Comparison of ENCODE assay signal across 9 cellular contexts in the genomic region with DNA sequence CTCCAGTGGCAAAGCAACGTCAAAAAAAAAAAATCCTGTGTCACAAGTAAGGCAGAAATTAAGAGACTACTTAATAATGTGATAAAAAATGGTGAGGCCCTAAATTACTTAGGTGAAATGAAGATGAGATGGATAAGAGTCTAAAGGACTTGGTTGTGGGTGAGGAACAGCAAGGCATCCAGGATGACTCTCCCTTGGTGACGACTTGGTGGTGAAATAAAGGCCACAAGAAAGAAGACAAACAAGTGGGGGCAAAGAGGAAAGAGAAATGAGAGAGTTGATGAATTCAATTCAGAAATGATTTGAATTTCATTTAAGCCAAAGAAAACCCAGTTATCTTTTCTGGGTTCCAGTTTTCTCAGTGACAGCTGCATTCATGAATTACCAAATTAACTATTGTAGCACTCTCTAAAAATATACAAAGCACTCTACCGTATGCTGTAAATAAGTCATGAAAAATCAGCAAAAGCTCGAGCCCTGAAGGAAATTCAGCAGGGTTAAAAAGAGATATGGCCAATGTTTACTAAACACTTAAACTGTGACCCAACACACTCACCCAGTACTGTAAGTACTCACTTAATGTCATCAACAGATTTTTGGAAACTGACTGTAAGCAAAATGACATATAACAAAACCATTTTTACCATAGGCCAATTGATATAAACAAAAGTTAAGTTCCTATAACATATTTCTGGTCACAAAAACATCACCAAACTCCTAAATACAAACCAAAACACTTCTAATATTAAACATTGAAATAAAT. TPM values are rescaled to one million over a fixed set of nuclear protein-coding genes. Genes with fewer than 3 reads are reported as not detected.
DNase-seq lines count a peak whose midpoint lies in the region; ATAC-seq, FAIRE-seq and TF ChIP-seq lines count a peak whose summit lies in the region.
"Had no signal": no experiment of that assay in that cellular context is flagged by ENCODE, and none has a peak within 500 bp of the region (broad histone marks: within the 10 kb centered on the region; RNA-seq: fewer than 3 reads in every experiment).

No MANE protein-coding gene starts in this region.

- no peak for TF ChIP-seq POLR2A in HepG2 (IDR thresholded peaks at IDR 0.05; ENCODE audit: insufficient read depth in 1 of 2, low read depth in 2 of 2, low read length in 2 of 2)
- TF ChIP-seq POLR2A in right lobe of liver (IDR thresholded peaks at IDR 0.05), result no peak

- peak overlapping the region; percentile 71 to 90 (median 76) for H3K4me3 ChIP-seq in HepG2 (replicated peaks in 1 of 3; ENCODE audit: insufficient read depth in 1 of 3, low read depth in 2 of 3, low read length in 3 of 3)
- no peak overlapping the region for H3K4me3 ChIP-seq in right lobe of liver
- no peak overlapping the region for H3K4me3 ChIP-seq in hepatocyte

- 41% methylated on average over 4 of the region's 4 CpGs for WGBS in HepG2 (ENCODE audit: low lambda C conversion rate)
- WGBS in right lobe of liver (ENCODE audit: insufficient coverage, low coverage, low lambda C conversion rate, missing lambda C conversion rate), result 57% methylated on average over 4 of the region's 4 CpGs
- 65% methylated on average over 4 of the region's 4 CpGs for WGBS in hepatocyte (ENCODE audit: low lambda C conversion rate, missing lambda C conversion rate)

- H3K36me3 ChIP-seq in HepG2 (replicated peaks in 1 of 2; ENCODE audit: control insufficient read depth in 1 of 2, insufficient read depth in 2 of 2, low read length in 2 of 2) (peaks cover 0 to 6% of the 10 kb centered on the region in 2 experiments; a peak in 3 of 5 replicates), right lobe of liver (no peaks in the 10 kb centered on the region), hepatocyte (replicated peaks; ENCODE audit: insufficient read depth, low read depth) (no peaks in the 10 kb centered on the region)

- intact Hi-C loops in HepG2 (cut with micrococcal nuclease; ENCODE audit: unreplicated experiment), result loop anchor here (5.0 kb wide), 1 partner anchor 270 kb away; a partner anchor contains a TSS
- intact Hi-C loops in right lobe of liver (cut with DNase I), result no loop called here

- no peaks in the 10 kb centered on the region; a peak in 1 of 5 replicates for H3K27me3 ChIP-seq in HepG2 (ENCODE audit: control insufficient read depth in 1 of 2, insufficient read depth in 2 of 2, low read length in 2 of 2)
- no peaks in the 10 kb centered on the region for H3K27me3 ChIP-seq in right lobe of liver
- H3K27me3 ChIP-seq in hepatocyte, result no peaks in the 10 kb centered on the region
- H3K27me3 ChIP-seq: upper lobe of right lung had no signal

- H3K27ac ChIP-seq in HepG2 (ENCODE audit: extremely low read length, insufficient read depth, low read length) (peak overlapping the region; percentile 87), right lobe of liver (no peak overlapping the region), VCaP (peak overlapping the region; percentile 92), hepatocyte (peak overlapping the region; percentile 69)
- H3K27ac ChIP-seq: upper lobe of right lung had no signal

- H3K79me2 ChIP-seq in HepG2 (ENCODE audit: insufficient read depth, low read length), result peaks cover 75% of the 10 kb centered on the region
- H3K79me2 ChIP-seq in hepatocyte, result peaks cover 74% of the 10 kb centered on the region

- peak overlapping the region; percentile 50 for H2AFZ ChIP-seq in HepG2 (ENCODE audit: low read length)
- peak overlapping the region; percentile 37 for H2AFZ ChIP-seq in hepatocyte

- TF ChIP-seq EP300 in HepG2 (IDR thresholded peaks at IDR 0.05; ENCODE audit: low read depth in 2 of 2, low read length in 2 of 2), result no peak
- no peak for TF ChIP-seq EP300 in HepG2 (CRISPR knock-in tag; IDR thresholded peaks at IDR 0.05; ENCODE audit: borderline replicate concordance)

- BruUV-seq in HepG2 (replicated peaks; lab: Mats Ljungman, UMichigan), result no TSS peak

- TF ChIP-seq CTCF in HepG2 (CRISPR knock-in tag; IDR thresholded peaks at IDR 0.05), result no peak
- TF ChIP-seq CTCF in right lobe of liver (IDR thresholded peaks at IDR 0.05), result no peak
- TF ChIP-seq CTCF in VCaP (conservative IDR thresholded peaks at IDR 0.05), result no peak
- TF ChIP-seq CTCF in hepatocyte (IDR thresholded peaks at IDR 0.05; ENCODE audit: poor library complexity), result no peak

- in situ Hi-C loops in HepG2 (cut with HindIII; ENCODE audit: extremely low pct_ligation_motif_present, low pct_unique_long_range_greater_than_20kb), result no loop called here

- no peaks in the 10 kb centered on the region for H3K9me2 ChIP-seq in hepatocyte (replicated peaks; ENCODE audit: insufficient read depth)

- H3K4me2 ChIP-seq in HepG2 (ENCODE audit: low read depth, low read length) (peak overlapping the region; percentile 99), hepatocyte (peak overlapping the region; percentile 75)

- DNase-seq in HepG2 (ENCODE audit: low spot score) (no peak), right lobe of liver (no peak), hepatocyte (ENCODE audit: low spot score) (no peak), NOMO-1 treated with DMSO at 0.1 percent for 48 hours (lab: John Stamatoyannopoulos, UW; ENCODE audit: unreplicated experiment) (no peak), SKM-1 (lab: John Stamatoyannopoulos, UW; ENCODE audit: unreplicated experiment) (no peak), AG20443 (ENCODE audit: low spot score) (no peak)
- DNase-seq: upper lobe of right lung had no signal

- TF ChIP-seq RAD21 in HepG2 (CRISPR knock-in tag; IDR thresholded peaks at IDR 0.05), result no peak

- H3K9me3 ChIP-seq in HepG2 (ENCODE audit: low read length), result no peaks in the 10 kb centered on the region
- no peaks in the 10 kb centered on the region for H3K9me3 ChIP-seq in right lobe of liver
- no peaks in the 10 kb centered on the region for H3K9me3 ChIP-seq in hepatocyte (ENCODE audit: low read depth)
- H3K9me3 ChIP-seq: upper lobe of right lung had no signal

- no peak for ATAC-seq in HepG2
- ATAC-seq in right lobe of liver, result no peak
- ATAC-seq in GM18519 (IDR thresholded peaks at IDR 0.05; ENCODE audit: low FRiP score, unreplicated experiment), result no peak
- ATAC-seq: upper lobe of right lung had no signal

- H4K20me1 ChIP-seq in HepG2 (ENCODE audit: insufficient read depth, low read length) (no peaks in the 10 kb centered on the region), hepatocyte (ENCODE audit: insufficient read depth, poor library complexity, severe bottlenecking) (no peaks in the 10 kb centered on the region)

- H3K9ac ChIP-seq in HepG2 (ENCODE audit: insufficient read depth, low read depth, low read length), result peak overlapping the region; percentile 97

- POLR2A ChIA-PET in HepG2 (lab: Yijun Ruan, JAX), result interaction anchor here (0.8 to 4.2 kb wide), 5 partner anchors 16 to 504 kb away, joined by 3 to 21 read pairs (median 6); a partner anchor contains a TSS

- CTCF ChIA-PET in HepG2 (lab: Yijun Ruan, JAX; ENCODE audit: low intra/inter-chr PET ratio, low total read pairs), result no interaction called here

- peaks cover 69% of the 10 kb centered on the region for H3K4me1 ChIP-seq in HepG2 (ENCODE audit: insufficient read depth, low read length)
- peaks cover 0 to 12% (median 3%) of the 10 kb centered on the region in 4 donors for H3K4me1 ChIP-seq in right lobe of liver
- H3K4me1 ChIP-seq in hepatocyte (ENCODE audit: insufficient read depth), result peaks cover 13% of the 10 kb centered on the region

- no peak for FAIRE-seq in HepG2 (lab: Jason Lieb, UNC)

RNA-seq across cellular contexts. Expression of a gene that starts 1.4 kb away (rescaled TPM):
- total RNA-seq in HepG2 (2016; rRNA removed; fragmentation: Illumina TruSeq; extraction: Trizol) (68.2 and 89.8 TPM in 2 replicates), right lobe of liver (10 to 100 TPM in 2 of 6 experiments, 1 to 10 TPM in 4; 6.5 to 13.8 (median 9.5) TPM), hepatocyte (30.5 and 31.9 TPM in 2 replicates)
- 58.1 and 65.6 TPM in 2 replicates for total RNA-seq in HepG2 (2016; cell fraction: cytosol; rRNA removed; fragmentation: Illumina TruSeq; extraction: Trizol; ENCODE audit: low read depth)
- 68.4 and 92.8 TPM in 2 replicates for total RNA-seq in HepG2 (2016; cell fraction: insoluble cytoplasmic fraction; rRNA removed; fragmentation: Illumina TruSeq; extraction: Trizol)
- 43.4 and 53.8 TPM in 2 replicates for total RNA-seq in HepG2 (2016; cell fraction: membrane; rRNA removed; fragmentation: Illumina TruSeq; extraction: Trizol)
- 39.4 and 45.4 TPM in 2 replicates for total RNA-seq in HepG2 (2016; cell fraction: nucleus; rRNA removed; fragmentation: Illumina TruSeq; extraction: Trizol)
- polyA plus RNA-seq in HepG2 (2011; rRNA removed) (9.9 and 18.6 TPM in 2 replicates), hepatocyte (15.2 and 16.8 TPM in 2 replicates)
- polyA plus RNA-seq in HepG2 (2011; cell fraction: cytosol; rRNA removed), result 6.5 and 8.9 TPM in 2 replicates
- 7.2 and 8.0 TPM in 2 replicates for polyA plus RNA-seq in HepG2 (2011; cell fraction: nucleus; rRNA removed)
- polyA plus RNA-seq in HepG2 (2012), result 10.5 and 21.7 TPM in 2 replicates
- polyA plus RNA-seq in HepG2 (2016; cell fraction: cytosol; fragmentation: Illumina TruSeq; extraction: Trizol; ENCODE audit: low read depth), result 14.6 and 19.9 TPM in 2 replicates
- polyA plus RNA-seq in HepG2 (2016; cell fraction: insoluble cytoplasmic fraction; fragmentation: Illumina TruSeq; extraction: Trizol; ENCODE audit: low read depth), result 57.8 and 61.8 TPM in 2 replicates
- 29.4 and 30.5 TPM in 2 replicates for polyA plus RNA-seq in HepG2 (2016; cell fraction: membrane; fragmentation: Illumina TruSeq; extraction: Trizol; ENCODE audit: low read depth)
- polyA plus RNA-seq in HepG2 (2016; cell fraction: nucleus; fragmentation: Illumina TruSeq; extraction: Trizol; ENCODE audit: insufficient read depth, low read depth), result 50.6 and 52.1 TPM in 2 replicates
- polyA minus RNA-seq in HepG2 (2011; rRNA and poly(A)+ RNA removed; ENCODE audit: low replicate concordance), result 12.2 and 23.7 TPM in 2 replicates
- 16.2 and 17.8 TPM in 2 replicates for polyA minus RNA-seq in HepG2 (2011; cell fraction: cytosol; rRNA and poly(A)+ RNA removed)
- 30.9 and 35.8 TPM in 2 replicates for polyA minus RNA-seq in HepG2 (2011; cell fraction: nucleus; rRNA and poly(A)+ RNA removed)

RNA-seq across cellular contexts. Expression of a gene that starts 1.6 kb away (rescaled TPM):
- total RNA-seq in HepG2 (2016; rRNA removed; fragmentation: Illumina TruSeq; extraction: Trizol), result 30.0 and 35.3 TPM in 2 replicates
- 26.5 and 32.7 TPM in 2 replicates for total RNA-seq in HepG2 (2016; cell fraction: cytosol; rRNA removed; fragmentation: Illumina TruSeq; extraction: Trizol; ENCODE audit: low read depth)
- total RNA-seq in HepG2 (2016; cell fraction: insoluble cytoplasmic fraction; rRNA removed; fragmentation: Illumina TruSeq; extraction: Trizol), result 30.5 and 35.1 TPM in 2 replicates
- total RNA-seq in HepG2 (2016; cell fraction: membrane; rRNA removed; fragmentation: Illumina TruSeq; extraction: Trizol), result 21.8 and 25.2 TPM in 2 replicates
- 44.6 and 46.6 TPM in 2 replicates for total RNA-seq in HepG2 (2016; cell fraction: nucleus; rRNA removed; fragmentation: Illumina TruSeq; extraction: Trizol)
- polyA plus RNA-seq in HepG2 (2011; rRNA removed), result 13.7 and 13.8 TPM in 2 replicates
- 5.4 and 7.3 TPM in 2 replicates for polyA plus RNA-seq in HepG2 (2011; cell fraction: cytosol; rRNA removed)
- polyA plus RNA-seq in HepG2 (2011; cell fraction: nucleus; rRNA removed), result 14.2 and 21.4 TPM in 2 replicates
- polyA plus RNA-seq in HepG2 (2012), result 12.1 and 13.8 TPM in 2 replicates
- 2.4 and 2.6 TPM in 2 replicates for polyA plus RNA-seq in HepG2 (2016; cell fraction: cytosol; fragmentation: Illumina TruSeq; extraction: Trizol; ENCODE audit: low read depth)
- polyA plus RNA-seq in HepG2 (2016; cell fraction: insoluble cytoplasmic fraction; fragmentation: Illumina TruSeq; extraction: Trizol; ENCODE audit: low read depth), result 23.4 and 23.9 TPM in 2 replicates
- 6.3 and 7.2 TPM in 2 replicates for polyA plus RNA-seq in HepG2 (2016; cell fraction: membrane; fragmentation: Illumina TruSeq; extraction: Trizol; ENCODE audit: low read depth)
- polyA plus RNA-seq in HepG2 (2016; cell fraction: nucleus; fragmentation: Illumina TruSeq; extraction: Trizol; ENCODE audit: insufficient read depth, low read depth), result 43.8 and 46.2 TPM in 2 replicates
- 5.9 and 15.8 TPM in 2 replicates for polyA minus RNA-seq in HepG2 (2011; rRNA and poly(A)+ RNA removed; ENCODE audit: low replicate concordance)
- polyA minus RNA-seq in HepG2 (2011; cell fraction: cytosol; rRNA and poly(A)+ RNA removed), result 14.3 and 20.7 TPM in 2 replicates
- 64.5 and 78.1 TPM in 2 replicates for polyA minus RNA-seq in HepG2 (2011; cell fraction: nucleus; rRNA and poly(A)+ RNA removed)
- total RNA-seq in right lobe of liver, result 1 to 10 TPM; 5.5 to 8.1 (median 6.9) TPM
- total RNA-seq in hepatocyte, result 12.0 and 14.2 TPM in 2 replicates
- polyA plus RNA-seq in hepatocyte, result 2.7 and 6.1 TPM in 2 replicates

Comparison
In these comparisons a context has a peak if more than half of its experiments do, and no peak if none do; other contexts are left out.
1. H3K27ac ChIP-seq: peak in HepG2 (single experiment), VCaP (single experiment) and hepatocyte (single experiment); none in right lobe of liver (0 of 3).
2. H3K4me3 ChIP-seq: peak in HepG2 (3 of 3); none in right lobe of liver (0 of 3) and hepatocyte (single experiment).